In the genomic region with DNA sequence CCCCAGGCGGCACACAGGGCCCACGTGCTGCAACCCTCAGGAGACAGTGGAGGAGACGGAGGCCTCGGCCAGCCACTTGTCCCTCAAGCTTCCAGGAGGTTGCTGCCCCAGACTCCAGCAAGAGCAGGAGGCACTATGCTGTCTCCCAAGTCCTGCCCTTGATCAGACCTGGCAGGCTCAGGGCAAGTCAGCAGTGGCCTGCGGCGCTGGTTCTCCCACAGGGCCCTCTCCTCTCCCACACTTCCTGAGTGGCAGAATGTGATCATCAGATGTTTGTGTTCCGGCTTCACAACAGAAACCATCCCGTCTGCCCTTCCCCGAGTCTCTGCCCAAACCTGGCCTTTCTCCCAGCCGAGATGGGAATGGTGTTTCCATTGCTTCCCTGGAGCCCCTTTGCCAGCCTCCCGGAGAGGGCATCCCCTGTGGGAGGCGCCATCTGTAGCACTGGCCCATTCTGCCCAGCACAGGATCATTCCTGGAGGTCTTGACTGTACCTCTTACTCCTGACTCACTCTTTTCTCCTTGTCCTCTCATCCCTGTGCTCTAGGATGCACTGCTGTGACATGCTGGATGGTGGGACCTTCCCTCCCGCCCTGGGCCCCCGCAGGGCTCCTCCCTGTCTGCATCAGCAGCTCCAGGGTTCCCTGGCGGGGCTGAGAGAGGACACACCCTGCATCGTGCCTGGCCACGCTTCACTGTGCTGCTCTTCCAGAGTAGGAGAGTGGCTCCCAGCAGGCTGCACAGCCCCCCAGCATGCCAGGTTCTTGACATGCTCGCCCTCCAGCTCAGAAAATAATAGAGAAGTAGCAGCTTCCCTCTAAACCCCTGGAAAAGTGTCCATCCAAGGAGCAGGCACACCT, we compare ENCODE assay signal across 1 cellular context.
TF ChIP-seq lines count a peak whose summit lies in the region.

No MANE protein-coding gene starts in this region.

TF ChIP-seq in H1, 55 proteins besides CTCF, POLR2A, EP300 and RAD21 (continued from another document):
- TF ChIP-seq YY1 (IDR thresholded peaks at IDR 0.05; ENCODE audit: low read depth, low read length) (no peak), E2F6 (IDR thresholded peaks at IDR 0.05) (no peak), GTF2F1 (IDR thresholded peaks at IDR 0.05; ENCODE audit: borderline replicate concordance, low read depth, low read length) (no peak), SP1 (IDR thresholded peaks at IDR 0.05; ENCODE audit: low read depth, low read length) (no peak), PHF8 (conservative IDR thresholded peaks at IDR 0.05; ENCODE audit: low read depth, low read length) (no peak)
- TF ChIP-seq, protein P1, sequence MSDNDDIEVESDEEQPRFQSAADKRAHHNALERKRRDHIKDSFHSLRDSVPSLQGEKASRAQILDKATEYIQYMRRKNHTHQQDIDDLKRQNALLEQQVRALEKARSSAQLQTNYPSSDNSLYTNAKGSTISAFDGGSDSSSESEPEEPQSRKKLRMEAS (IDR thresholded peaks at IDR 0.05): no peak
